ENCODE assay signal across 11 cellular contexts in genomic region chr19:1284979-1285736, GRCh38. TPM values are rescaled to one million over a fixed set of nuclear protein-coding genes. Genes with fewer than 3 reads are reported as not detected.
DNase-seq lines count a peak whose midpoint lies in the region; ATAC-seq, FAIRE-seq and TF ChIP-seq lines count a peak whose summit lies in the region.
"Had no signal": no experiment of that assay in that cellular context is flagged by ENCODE, and none has a peak within 500 bp of the region (broad histone marks: within the 10 kb centered on the region; RNA-seq: fewer than 3 reads in every experiment).

No MANE protein-coding gene starts in this region.

- POLR2A ChIA-PET in endothelial cell of umbilical vein (lab: Charles Lee) = no interaction called here

- H4K20me1 ChIP-seq in endothelial cell of umbilical vein (replicated peaks; ENCODE audit: control insufficient read depth, extremely low read depth, insufficient read depth, low read length) = no peaks in the 10 kb centered on the region

- H3K9me1 ChIP-seq in endothelial cell of umbilical vein (replicated peaks; ENCODE audit: control insufficient read depth, extremely low read depth, insufficient read depth, low read length) = no peaks in the 10 kb centered on the region

- H3K9me3 Mint-ChIP-seq in activated naive CD4-positive, alpha-beta T cell treated with anti-CD3 and anti-CD28 coated beads, Interleukin-2, amount 10 ng/mL, durations not matched to agents 7 days and 5 days = no peaks in the 10 kb centered on the region

- CTCF ChIA-PET in activated naive CD4-positive, alpha-beta T cell treated with anti-CD3 and anti-CD28 coated beads, Interleukin-2, amount 10 ng/mL, durations not matched to agents 7 days and 5 days (lab: Charles Lee) = no interaction called here
- CTCF ChIA-PET in endothelial cell of umbilical vein (lab: Charles Lee) = interaction anchor here (1.7 kb wide), 1 partner anchor 87 kb away, joined by 5 read pairs; no protein-coding TSS in a partner anchor

- H3K9me3 ChIP-seq in endothelial cell of umbilical vein (replicated peaks; ENCODE audit: control insufficient read depth, insufficient read depth, low read length) = no peaks in the 10 kb centered on the region
- no peaks in the 10 kb centered on the region for H3K9me3 ChIP-seq in spleen

- H3K4me2 ChIP-seq in endothelial cell of umbilical vein (ENCODE audit: insufficient read depth, low read length) = no peak overlapping the region

- H3K36me3 ChIP-seq in endothelial cell of umbilical vein (ENCODE audit: control insufficient read depth in 2 of 2, extremely low read depth in 1 of 2, insufficient read depth in 2 of 2, low read length in 2 of 2) (no peaks in the 10 kb centered on the region), spleen (peaks cover 0 to 6% (median under 1%) of the 10 kb centered on the region in 6 donors)

- no peak for FAIRE-seq in endothelial cell of umbilical vein (lab: Jason Lieb, UNC)
- FAIRE-seq: bronchial epithelial cell had no signal

- WGBS in spleen, 5 donors = 17 to 58% (median 23%) methylated on average over 13 to 51 of the region's 51 CpGs

- no peak overlapping the region for H2AFZ ChIP-seq in endothelial cell of umbilical vein (ENCODE audit: low read depth, low read length)
- H2AFZ ChIP-seq: parathyroid adenoma had no signal

- no peak for ATAC-seq in HG03280 (IDR thresholded peaks at IDR 0.05; ENCODE audit: unreplicated experiment)

- H3K4me3 ChIP-seq in endothelial cell of umbilical vein (replicated peaks in 1 of 3; ENCODE audit: insufficient read depth in 1 of 3, low read depth in 1 of 3, low read length in 3 of 3) (no peak overlapping the region), spleen (peak overlapping the region in 1 of 8 donors; percentile 58)

- no peak overlapping the region for H3K9ac ChIP-seq in endothelial cell of umbilical vein (replicated peaks; ENCODE audit: extremely low read depth, insufficient read depth, low read length)
- H3K9ac ChIP-seq: parathyroid adenoma had no signal

- TF ChIP-seq CTCF in endothelial cell of umbilical vein (IDR thresholded peaks at IDR 0.05; ENCODE audit: extremely low read depth in 1 of 2, insufficient read depth in 1 of 2, low read depth in 1 of 2, low read length in 2 of 2) = no peak
- TF ChIP-seq CTCF in spleen (IDR thresholded peaks at IDR 0.05 in 8 of 11, conservative IDR thresholded peaks at IDR 0.05 in 3 of 11) = no peak

- no peak overlapping the region for H3K27ac Mint-ChIP-seq in activated naive CD4-positive, alpha-beta T cell treated with anti-CD3 and anti-CD28 coated beads, Interleukin-2, amount 10 ng/mL, durations not matched to agents 7 days and 5 days

- H3K27me3 ChIP-seq in endothelial cell of umbilical vein (ENCODE audit: control insufficient read depth in 2 of 2, insufficient read depth in 2 of 2, low read length in 2 of 2) (peaks cover 8 to 20% of the 10 kb centered on the region in 2 experiments), spleen (replicated peaks in 1 of 7) (peaks cover 4 to 75% (median 68%) of the 10 kb centered on the region in 7 donors)

- intact Hi-C loops in endothelial cell of umbilical vein (cut with micrococcal nuclease) = loop anchor here (5.0 kb wide), 1 partner anchor 227 kb away; the partner anchor contains the start of gene ADAMTSL5
- intact Hi-C loops in spleen (cut with DNase I; ENCODE audit: low total_unique reads) = loop anchor here (10.0 kb wide), 1 partner anchor 90 kb away; no protein-coding TSS in a partner anchor

- peaks cover 5% of the 10 kb centered on the region for H3K36me3 Mint-ChIP-seq in activated naive CD4-positive, alpha-beta T cell treated with anti-CD3 and anti-CD28 coated beads, Interleukin-2, amount 10 ng/mL, durations not matched to agents 7 days and 5 days

- no peak for DNase-seq in activated naive CD4-positive, alpha-beta T cell treated with anti-CD3 and anti-CD28 coated beads, Interleukin-2, amount 10 ng/mL, durations not matched to agents 7 days and 5 days
- no peak for DNase-seq in activated naive CD4-positive, alpha-beta T cell treated with Interleukin-2 at 50 U/mL for 16 hours
- DNase-seq in endothelial cell of umbilical vein (ENCODE audit: low read depth, low spot score) (no peak), spleen (peak; percentile 66)
- no peak for DNase-seq in stimulated activated CD4-positive, alpha-beta T cell treated with anti-CD3 and anti-CD28 coated beads, Interleukin-4, amount 100 ng/mL, for 24 hours
- DNase-seq: activated CD4-positive, alpha-beta T cell treated with anti-CD3 and anti-CD28 coated beads for 48 hours; head of caudate nucleus; NCI-H2029 treated with DMSO at 0.1 percent for 48 hours had no signal

- peak overlapping the region; percentile 16 for H3K4me3 Mint-ChIP-seq in activated naive CD4-positive, alpha-beta T cell treated with anti-CD3 and anti-CD28 coated beads, Interleukin-2, amount 10 ng/mL, durations not matched to agents 7 days and 5 days

- H3K27ac ChIP-seq in endothelial cell of umbilical vein (ENCODE audit: insufficient read depth, low read depth, low read length) = no peak overlapping the region
- no peak overlapping the region for H3K27ac ChIP-seq in spleen
- H3K27ac ChIP-seq: parathyroid adenoma had no signal

- no peaks in the 10 kb centered on the region for H3K79me2 ChIP-seq in endothelial cell of umbilical vein (ENCODE audit: control insufficient read depth, insufficient read depth, low read length)
- H3K79me2 ChIP-seq: parathyroid adenoma had no signal

- dilution Hi-C loops in endothelial cell of umbilical vein (cut with MboI; ENCODE audit: extremely low pct_ligation_motif_present, low sequenced_read_pairs) = no loop called here

- no peaks in the 10 kb centered on the region for H3K4me1 ChIP-seq in endothelial cell of umbilical vein (ENCODE audit: control insufficient read depth, extremely low read depth, insufficient read depth, low read length)
- peaks cover 0 to 43% (median 28%) of the 10 kb centered on the region in 6 donors for H3K4me1 ChIP-seq in spleen

- peaks cover 72% of the 10 kb centered on the region for H3K27me3 Mint-ChIP-seq in activated naive CD4-positive, alpha-beta T cell treated with anti-CD3 and anti-CD28 coated beads, Interleukin-2, amount 10 ng/mL, durations not matched to agents 7 days and 5 days

- TF ChIP-seq POLR2A in endothelial cell of umbilical vein (IDR thresholded peaks at IDR 0.05; ENCODE audit: low read depth, low read length) = no peak
- TF ChIP-seq POLR2A in spleen (IDR thresholded peaks at IDR 0.05) = no peak

- no TSS peak for BruUV-seq in endothelial cell of umbilical vein (replicated peaks; lab: Mats Ljungman, UMichigan)

- peaks cover 9% of the 10 kb centered on the region for H3K4me1 Mint-ChIP-seq in activated naive CD4-positive, alpha-beta T cell treated with anti-CD3 and anti-CD28 coated beads, Interleukin-2, amount 10 ng/mL, durations not matched to agents 7 days and 5 days

RNA-seq across cellular contexts. Expression of gene EFNA2, which starts 0.5 kb away (rescaled TPM):
- 1.1 and 2.5 TPM in 2 replicates for total RNA-seq in endothelial cell of umbilical vein
- polyA plus RNA-seq in endothelial cell of umbilical vein = 0.52 and 0.99 TPM in 2 replicates
- polyA plus RNA-seq in endothelial cell of umbilical vein (2011; cell fraction: cytosol; rRNA removed) = 0.31 and 0.58 TPM in 2 replicates
- polyA plus RNA-seq in endothelial cell of umbilical vein (2011; cell fraction: nucleus; rRNA removed) = 0.36 and 0.42 TPM in 2 replicates
- polyA plus RNA-seq in endothelial cell of umbilical vein (2012) = 0.44 and 1.2 TPM in 2 replicates
- polyA minus RNA-seq in endothelial cell of umbilical vein = not detected in 2 replicates
- 2.5 TPM for polyA minus RNA-seq in endothelial cell of umbilical vein (2011; cell fraction: cytosol; rRNA and poly(A)+ RNA removed)
- polyA minus RNA-seq in endothelial cell of umbilical vein (2011; cell fraction: nucleus; rRNA and poly(A)+ RNA removed) = not detected in 2 replicates
- not detected for total RNA-seq in spleen
- polyA plus RNA-seq in spleen = not detected
- total RNA-seq: bronchial epithelial cell had no signal

RNA-seq across cellular contexts. Expression of gene FAM174C, which starts 9.8 kb away (rescaled TPM):
- total RNA-seq in endothelial cell of umbilical vein (46.7 and 47.5 TPM in 2 replicates), spleen (10 to 100 TPM; 35.8 to 69.6 (median 43.9) TPM)
- polyA plus RNA-seq in endothelial cell of umbilical vein (83.9 and 127 TPM in 2 replicates), spleen (100 to 1,000 TPM in 1 of 3 donors, 10 to 100 TPM in 2; 82.9 to 134 (median 88.6) TPM)
- polyA plus RNA-seq in endothelial cell of umbilical vein (2011; cell fraction: cytosol; rRNA removed) = 45.5 and 62.4 TPM in 2 replicates
- polyA plus RNA-seq in endothelial cell of umbilical vein (2011; cell fraction: nucleus; rRNA removed) = 22.4 and 27.0 TPM in 2 replicates
- polyA plus RNA-seq in endothelial cell of umbilical vein (2012) = 36.7 and 43.6 TPM in 2 replicates
- polyA minus RNA-seq in endothelial cell of umbilical vein = 10.6 and 15.2 TPM in 2 replicates
- 70.9 TPM for polyA minus RNA-seq in endothelial cell of umbilical vein (2011; cell fraction: cytosol; rRNA and poly(A)+ RNA removed)
- polyA minus RNA-seq in endothelial cell of umbilical vein (2011; cell fraction: nucleus; rRNA and poly(A)+ RNA removed) = 5.8 and 8.0 TPM in 2 replicates

RNA-seq across cellular contexts. Expression of gene CIRBP, which starts 16.0 kb away (rescaled TPM):
- 225 and 229 TPM in 2 replicates for total RNA-seq in endothelial cell of umbilical vein
- 267 and 439 TPM in 2 replicates for polyA plus RNA-seq in endothelial cell of umbilical vein
- 345 and 381 TPM in 2 replicates for polyA plus RNA-seq in endothelial cell of umbilical vein (2011; cell fraction: cytosol; rRNA removed)
- polyA plus RNA-seq in endothelial cell of umbilical vein (2011; cell fraction: nucleus; rRNA removed) = 851 and 1,301 TPM in 2 replicates
- polyA plus RNA-seq in endothelial cell of umbilical vein (2012) = 199 and 231 TPM in 2 replicates
- 136 and 186 TPM in 2 replicates for polyA minus RNA-seq in endothelial cell of umbilical vein
- polyA minus RNA-seq in endothelial cell of umbilical vein (2011; cell fraction: cytosol; rRNA and poly(A)+ RNA removed) = 43.9 TPM
- 105 and 121 TPM in 2 replicates for polyA minus RNA-seq in endothelial cell of umbilical vein (2011; cell fraction: nucleus; rRNA and poly(A)+ RNA removed)
- total RNA-seq in spleen = 100 to 1,000 TPM; 333 to 672 (median 514) TPM
- polyA plus RNA-seq in spleen = 100 to 1,000 TPM; 406 to 894 (median 843) TPM

RNA-seq across cellular contexts. Expression of gene MIDN, which starts 36.8 kb away (rescaled TPM):
- total RNA-seq in endothelial cell of umbilical vein (85.9 and 107 TPM in 2 replicates), spleen (100 to 1,000 TPM in 4 of 7 donors, 10 to 100 TPM in 3; 42.1 to 223 (median 138) TPM)
- polyA plus RNA-seq in endothelial cell of umbilical vein (20.0 and 23.6 TPM in 2 replicates), spleen (10 to 100 TPM; 16.5 to 48.9 (median 19.1) TPM)
- 8.3 and 13.6 TPM in 2 replicates for polyA plus RNA-seq in endothelial cell of umbilical vein (2011; cell fraction: cytosol; rRNA removed)
- 26.3 and 27.8 TPM in 2 replicates for polyA plus RNA-seq in endothelial cell of umbilical vein (2011; cell fraction: nucleus; rRNA removed)
- polyA plus RNA-seq in endothelial cell of umbilical vein (2012) = 16.1 and 27.1 TPM in 2 replicates
- 13.6 and 16.8 TPM in 2 replicates for polyA minus RNA-seq in endothelial cell of umbilical vein
- 34.1 TPM for polyA minus RNA-seq in endothelial cell of umbilical vein (2011; cell fraction: cytosol; rRNA and poly(A)+ RNA removed)
- 10.2 and 42.0 TPM in 2 replicates for polyA minus RNA-seq in endothelial cell of umbilical vein (2011; cell fraction: nucleus; rRNA and poly(A)+ RNA removed)

RNA-seq across cellular contexts. Expression of gene ATP5F1D, which starts 43.6 kb away (rescaled TPM):
- total RNA-seq in endothelial cell of umbilical vein = 190 and 192 TPM in 2 replicates
- polyA plus RNA-seq in endothelial cell of umbilical vein = 167 and 236 TPM in 2 replicates
- 55.6 and 104 TPM in 2 replicates for polyA plus RNA-seq in endothelial cell of umbilical vein (2011; cell fraction: cytosol; rRNA removed)
- polyA plus RNA-seq in endothelial cell of umbilical vein (2011; cell fraction: nucleus; rRNA removed) = 31.6 and 37.8 TPM in 2 replicates
- polyA plus RNA-seq in endothelial cell of umbilical vein (2012) = 93.2 and 184 TPM in 2 replicates
- polyA minus RNA-seq in endothelial cell of umbilical vein = 27.5 and 56.7 TPM in 2 replicates
- 231 TPM for polyA minus RNA-seq in endothelial cell of umbilical vein (2011; cell fraction: cytosol; rRNA and poly(A)+ RNA removed)
- 9.3 and 13.8 TPM in 2 replicates for polyA minus RNA-seq in endothelial cell of umbilical vein (2011; cell fraction: nucleus; rRNA and poly(A)+ RNA removed)
- total RNA-seq in spleen = 100 to 1,000 TPM in 4 of 7 donors, 10 to 100 TPM in 3; 49.1 to 131 (median 102) TPM
- polyA plus RNA-seq in spleen = 100 to 1,000 TPM; 164 to 166 (median 165) TPM
